In genomic region chr21:45129231-45129923, GRCh38 we compare ENCODE assay signal across 9 cellular contexts. TPM values are rescaled to one million over a fixed set of nuclear protein-coding genes. Genes with fewer than 3 reads are reported as not detected.
DNase-seq lines count a peak whose midpoint lies in the region; ATAC-seq and TF ChIP-seq lines count a peak whose summit lies in the region.
"Had no signal": no experiment of that assay in that cellular context is flagged by ENCODE, and none has a peak within 500 bp of the region (broad histone marks: within the 10 kb centered on the region; RNA-seq: fewer than 3 reads in every experiment).

No MANE protein-coding gene starts in this region.

- H3K27me3 Mint-ChIP-seq in activated naive CD4-positive, alpha-beta T cell treated with anti-CD3 and anti-CD28 coated beads, Interleukin-2, amount 10 ng/mL, durations not matched to agents 7 days and 5 days, result no peaks in the 10 kb centered on the region

- peak; percentile 81 for DNase-seq in RKO (ENCODE audit: low spot score)
- peak in 1 of 2 donors; percentile 70 for DNase-seq in fibroblast of lung (ENCODE audit: low read depth in 2 of 2)
- DNase-seq in omental fat pad (ENCODE audit: low spot score), result no peak
- DNase-seq in NCI-H2227 (lab: John Stamatoyannopoulos, UW; ENCODE audit: unreplicated experiment), result no peak
- DNase-seq in stimulated activated effector memory CD8-positive, alpha-beta T cell treated with anti-CD3 and anti-CD28 coated beads, Interleukin-12 subunit alpha, Interleukin-12 subunit beta, amount 100 ng/mL, for 72 hours (ENCODE audit: low spot score in 2 of 2), result no peak
- DNase-seq in activated naive CD4-positive, alpha-beta T cell treated with anti-CD3 and anti-CD28 coated beads, Interleukin-2, amount 10 ng/mL, durations not matched to agents 7 days and 5 days, result no peak

- no peaks in the 10 kb centered on the region for H3K79me2 ChIP-seq in fibroblast of lung (ENCODE audit: control insufficient read depth, insufficient read depth, low read length)

- peaks cover 63 to 100% (median 96%) of the 10 kb centered on the region in 10 experiments for H3K4me1 ChIP-seq in BLaER1 treated with 17β-estradiol and CSF1 and Interleukin-3, amounts not matched to agents 10 nM and 100 nM
- peaks cover 15% of the 10 kb centered on the region for H3K4me1 ChIP-seq in fibroblast of lung (ENCODE audit: control insufficient read depth, extremely low read depth, insufficient read depth, low read length)
- H3K4me1 ChIP-seq: neural progenitor cell had no signal

- peaks cover 12% of the 10 kb centered on the region for H3K36me3 Mint-ChIP-seq in stimulated activated effector memory CD8-positive, alpha-beta T cell treated with anti-CD3 and anti-CD28 coated beads, Interleukin-12 subunit alpha, Interleukin-12 subunit beta, amount 100 ng/mL, for 72 hours
- peaks cover 11% of the 10 kb centered on the region for H3K36me3 Mint-ChIP-seq in activated naive CD4-positive, alpha-beta T cell treated with anti-CD3 and anti-CD28 coated beads, Interleukin-2, amount 10 ng/mL, durations not matched to agents 7 days and 5 days
- H3K36me3 Mint-ChIP-seq: neural progenitor cell had no signal

- no peak for TF ChIP-seq CTCF in fibroblast of lung (conservative IDR thresholded peaks at IDR 0.05 in 1 of 2, IDR thresholded peaks at IDR 0.05 in 1 of 2; ENCODE audit: low read depth in 1 of 2, low read length in 2 of 2)
- TF ChIP-seq CTCF in omental fat pad (IDR thresholded peaks at IDR 0.05), result no peak

- H3K27me3 ChIP-seq in BLaER1 treated with 17β-estradiol and CSF1 and Interleukin-3, amounts not matched to agents 10 nM and 100 nM, result peaks cover 0 to 37% (median 0%) of the 10 kb centered on the region in 11 experiments; a peak in 5 of 22 replicates
- H3K27me3 ChIP-seq in fibroblast of lung (ENCODE audit: control insufficient read depth, insufficient read depth, low read length), result no peaks in the 10 kb centered on the region
- H3K27me3 ChIP-seq: neural progenitor cell had no signal

- CTCF ChIA-PET in activated naive CD4-positive, alpha-beta T cell treated with anti-CD3 and anti-CD28 coated beads, Interleukin-2, amount 10 ng/mL, durations not matched to agents 7 days and 5 days (lab: Charles Lee), result interaction anchor here (0.6 to 9.7 kb wide), 22 partner anchors 10 to 329 kb away, joined by 3 to 155 read pairs (median 5); no protein-coding TSS in a partner anchor

- no peak overlapping the region for H3K27ac Mint-ChIP-seq in stimulated activated effector memory CD8-positive, alpha-beta T cell treated with anti-CD3 and anti-CD28 coated beads, Interleukin-12 subunit alpha, Interleukin-12 subunit beta, amount 100 ng/mL, for 72 hours
- no peak overlapping the region for H3K27ac Mint-ChIP-seq in activated naive CD4-positive, alpha-beta T cell treated with anti-CD3 and anti-CD28 coated beads, Interleukin-2, amount 10 ng/mL, durations not matched to agents 7 days and 5 days
- H3K27ac Mint-ChIP-seq: neural progenitor cell had no signal

- no peaks in the 10 kb centered on the region for H3K9me3 Mint-ChIP-seq in stimulated activated effector memory CD8-positive, alpha-beta T cell treated with anti-CD3 and anti-CD28 coated beads, Interleukin-12 subunit alpha, Interleukin-12 subunit beta, amount 100 ng/mL, for 72 hours
- no peaks in the 10 kb centered on the region for H3K9me3 Mint-ChIP-seq in activated naive CD4-positive, alpha-beta T cell treated with anti-CD3 and anti-CD28 coated beads, Interleukin-2, amount 10 ng/mL, durations not matched to agents 7 days and 5 days
- H3K9me3 Mint-ChIP-seq: neural progenitor cell had no signal

- peaks cover 0 to 12% (median 0%) of the 10 kb centered on the region in 11 experiments; a peak in 3 of 22 replicates for H3K36me3 ChIP-seq in BLaER1 treated with 17β-estradiol and CSF1 and Interleukin-3, amounts not matched to agents 10 nM and 100 nM
- H3K36me3 ChIP-seq in fibroblast of lung (ENCODE audit: control insufficient read depth, insufficient read depth, low read length), result no peaks in the 10 kb centered on the region
- H3K36me3 ChIP-seq: neural progenitor cell had no signal

- no peak overlapping the region for H2AFZ ChIP-seq in fibroblast of lung (ENCODE audit: low read length)
- H2AFZ ChIP-seq: neural progenitor cell had no signal

- H3K4me3 ChIP-seq in BLaER1 treated with 17β-estradiol and CSF1 and Interleukin-3, amounts not matched to agents 10 nM and 100 nM, result no peak overlapping the region; a peak in 1 of 20 replicates
- H3K4me3 ChIP-seq in fibroblast of lung (replicated peaks in 1 of 4; ENCODE audit: control extremely low read depth in 1 of 4, insufficient read depth in 1 of 4, low read depth in 3 of 4, low read length in 4 of 4), result no peak overlapping the region
- H3K4me3 ChIP-seq: neural progenitor cell had no signal

- no peaks in the 10 kb centered on the region for H3K9me3 ChIP-seq in BLaER1 treated with 17β-estradiol and CSF1 and Interleukin-3, amounts not matched to agents 10 nM and 100 nM (replicated peaks in 1 of 11)
- no peaks in the 10 kb centered on the region for H3K9me3 ChIP-seq in fibroblast of lung (ENCODE audit: control insufficient read depth, insufficient read depth, low read depth, low read length)

- peaks cover 0 to 87% (median 78%) of the 10 kb centered on the region in 11 experiments; a peak in 19 of 22 replicates for H4K20me1 ChIP-seq in BLaER1 treated with 17β-estradiol and CSF1 and Interleukin-3, amounts not matched to agents 10 nM and 100 nM
- H4K20me1 ChIP-seq in fibroblast of lung (ENCODE audit: control insufficient read depth, extremely low read depth, insufficient read depth, low read length), result no peaks in the 10 kb centered on the region

- peak overlapping the region; percentile 78 to 95 (median 89) for H3K4me2 ChIP-seq in BLaER1 treated with 17β-estradiol and CSF1 and Interleukin-3, amounts not matched to agents 10 nM and 100 nM
- H3K4me2 ChIP-seq in fibroblast of lung (ENCODE audit: extremely low read depth, insufficient read depth, low read length), result no peak overlapping the region
- H3K4me2 ChIP-seq: neural progenitor cell had no signal

- H3K27ac ChIP-seq in BLaER1 treated with 17β-estradiol and CSF1 and Interleukin-3, amounts not matched to agents 10 nM and 100 nM, result peak overlapping the region in 9 of 11 experiments; percentile 26 to 82 (median 56); a peak in 17 of 22 replicates
- H3K27ac ChIP-seq in fibroblast of lung (ENCODE audit: insufficient read depth, low read length), result peak overlapping the region; percentile 38
- H3K27ac ChIP-seq: neural progenitor cell had no signal

- H3K4me1 Mint-ChIP-seq in stimulated activated effector memory CD8-positive, alpha-beta T cell treated with anti-CD3 and anti-CD28 coated beads, Interleukin-12 subunit alpha, Interleukin-12 subunit beta, amount 100 ng/mL, for 72 hours, result peaks cover 50% of the 10 kb centered on the region
- H3K4me1 Mint-ChIP-seq in activated naive CD4-positive, alpha-beta T cell treated with anti-CD3 and anti-CD28 coated beads, Interleukin-2, amount 10 ng/mL, durations not matched to agents 7 days and 5 days, result peaks cover 13% of the 10 kb centered on the region

- H3K9ac ChIP-seq in BLaER1 treated with 17β-estradiol and CSF1 and Interleukin-3, amounts not matched to agents 10 nM and 100 nM, result peak overlapping the region in 10 of 11 experiments; percentile 12 to 69 (median 38); a peak in 18 of 22 replicates
- no peak overlapping the region for H3K9ac ChIP-seq in fibroblast of lung (ENCODE audit: insufficient read depth, low read length)
- H3K9ac ChIP-seq: neural progenitor cell had no signal

- ATAC-seq in omental fat pad (ENCODE audit: low FRiP score) (peak; percentile 46), GM18520 (IDR thresholded peaks at IDR 0.05; ENCODE audit: unreplicated experiment) (no peak)
- no peak for ATAC-seq in stimulated activated effector memory CD8-positive, alpha-beta T cell treated with anti-CD3 and anti-CD28 coated beads, Interleukin-12 subunit alpha, Interleukin-12 subunit beta, amount 100 ng/mL, for 72 hours

- no peak overlapping the region for H3K4me3 Mint-ChIP-seq in stimulated activated effector memory CD8-positive, alpha-beta T cell treated with anti-CD3 and anti-CD28 coated beads, Interleukin-12 subunit alpha, Interleukin-12 subunit beta, amount 100 ng/mL, for 72 hours
- no peak overlapping the region for H3K4me3 Mint-ChIP-seq in activated naive CD4-positive, alpha-beta T cell treated with anti-CD3 and anti-CD28 coated beads, Interleukin-2, amount 10 ng/mL, durations not matched to agents 7 days and 5 days
- H3K4me3 Mint-ChIP-seq: neural progenitor cell had no signal

RNA-seq across cellular contexts. Expression of gene ADARB1, which starts 55.0 kb away (rescaled TPM):
- total RNA-seq in fibroblast of lung (22.9 and 25.3 TPM in 2 replicates), omental fat pad (10 to 100 TPM; 17.3 to 38.3 (median 23.3) TPM)
- polyA plus RNA-seq in fibroblast of lung, result 10.1 and 20.2 TPM in 2 replicates
- 12.0 and 30.4 TPM in 2 replicates for polyA plus RNA-seq in fibroblast of lung (2012)
- 31.2 and 60.6 TPM in 2 replicates for polyA minus RNA-seq in fibroblast of lung (ENCODE audit: low replicate concordance)
